In genomic region chr1:181623850-181624249, GRCh38 we compare ENCODE assay signal across 26 cellular contexts.
"Had no signal": no experiment of that assay in that cellular context is flagged by ENCODE, and none has a peak within 500 bp of the region (broad histone marks: within the 10 kb centered on the region; RNA-seq: fewer than 3 reads in every experiment).

No MANE protein-coding gene starts in this region.

- H3K27ac ChIP-seq: colonic mucosa, coronary artery, dorsolateral prefrontal cortex, epithelial cell of prostate, esophagus muscularis mucosa, esophagus squamous epithelium, foreskin keratinocyte, gastrocnemius medialis, gastroesophageal sphincter, heart left ventricle, heart right ventricle, hepatocyte had no signal

- H3K4me2 ChIP-seq: hepatocyte had no signal

- H3K4me1 ChIP-seq: colonic mucosa, esophagus muscularis mucosa, esophagus squamous epithelium, foreskin keratinocyte, gastrocnemius medialis, gastroesophageal sphincter, heart left ventricle, heart right ventricle had no signal

- H3K9me3 ChIP-seq: colonic mucosa, esophagus muscularis mucosa, esophagus squamous epithelium, gastrocnemius medialis, gastroesophageal sphincter, heart left ventricle, heart right ventricle had no signal

- H3K79me2 ChIP-seq: hepatocyte had no signal

- H3K27me3 ChIP-seq: colonic mucosa, dorsolateral prefrontal cortex, esophagus muscularis mucosa, esophagus squamous epithelium, gastrocnemius medialis, gastroesophageal sphincter, hepatocyte had no signal

- H3K36me3 ChIP-seq: colonic mucosa, esophagus muscularis mucosa, esophagus squamous epithelium, gastrocnemius medialis, gastroesophageal sphincter, heart left ventricle, heart right ventricle had no signal

- DNase-seq: colonic mucosa; cortex of kidney; dermis blood vessel endothelial cell; dorsolateral prefrontal cortex; effector CD4-positive, alpha-beta T cell; effector CD8-positive, alpha-beta T cell; effector memory CD4-positive, alpha-beta T cell; effector memory CD8-positive, alpha-beta T cell; endodermal cell; esophagus squamous epithelium; foreskin fibroblast; foreskin keratinocyte; foreskin melanocyte; gastrocnemius medialis; glutamatergic neuron; heart left ventricle; heart right ventricle had no signal

- H2AFZ ChIP-seq: hepatocyte had no signal

- H3K4me3 ChIP-seq: colonic mucosa, coronary artery, dorsolateral prefrontal cortex, esophagus muscularis mucosa, esophagus squamous epithelium, gastrocnemius medialis, gastroesophageal sphincter, heart left ventricle, heart right ventricle, hepatocyte had no signal

- FAIRE-seq: colon, endometrium, endothelial cell of umbilical vein, frontal cortex had no signal
